21 cellular contexts compared by ENCODE assay signal in genomic region chr9:106616946-106617345, GRCh38.
"Had no signal": no experiment of that assay in that cellular context is flagged by ENCODE, and none has a peak within 500 bp of the region (broad histone marks: within the 10 kb centered on the region; RNA-seq: fewer than 3 reads in every experiment).

No MANE protein-coding gene starts in this region.

- H3K36me3 ChIP-seq: MG63, SJSA1 had no signal

- H3K4me3 ChIP-seq: MG63, SJSA1, SK-N-MC had no signal

- H3K27me3 ChIP-seq: MG63, SJSA1 had no signal

- DNase-seq: IMR-90, Karpas-422, KG1, MG63, NCI-H1092 treated with DMSO at 0.1 percent for 48 hours, NCI-H1436, NCI-H187 treated with DMSO at 0.1 percent for 48 hours, NCI-H2029 treated with DMSO at 0.1 percent for 48 hours, NCI-H2171, NCI-H226, NCI-H446, NCI-H510A, NCI-H524 treated with DMSO at 0.1 percent for 48 hours, NCI-H69, NCI-H774, Right ventricle myocardium superior, RPMI8226, SIG-M5 had no signal

- H3K27ac ChIP-seq: SJSA1, SK-N-MC had no signal

- H3K4me1 ChIP-seq: SJSA1 had no signal

- H3K9me3 ChIP-seq: MG63, SJSA1 had no signal

- FAIRE-seq: RCC 7860 had no signal
